In the genomic region with DNA sequence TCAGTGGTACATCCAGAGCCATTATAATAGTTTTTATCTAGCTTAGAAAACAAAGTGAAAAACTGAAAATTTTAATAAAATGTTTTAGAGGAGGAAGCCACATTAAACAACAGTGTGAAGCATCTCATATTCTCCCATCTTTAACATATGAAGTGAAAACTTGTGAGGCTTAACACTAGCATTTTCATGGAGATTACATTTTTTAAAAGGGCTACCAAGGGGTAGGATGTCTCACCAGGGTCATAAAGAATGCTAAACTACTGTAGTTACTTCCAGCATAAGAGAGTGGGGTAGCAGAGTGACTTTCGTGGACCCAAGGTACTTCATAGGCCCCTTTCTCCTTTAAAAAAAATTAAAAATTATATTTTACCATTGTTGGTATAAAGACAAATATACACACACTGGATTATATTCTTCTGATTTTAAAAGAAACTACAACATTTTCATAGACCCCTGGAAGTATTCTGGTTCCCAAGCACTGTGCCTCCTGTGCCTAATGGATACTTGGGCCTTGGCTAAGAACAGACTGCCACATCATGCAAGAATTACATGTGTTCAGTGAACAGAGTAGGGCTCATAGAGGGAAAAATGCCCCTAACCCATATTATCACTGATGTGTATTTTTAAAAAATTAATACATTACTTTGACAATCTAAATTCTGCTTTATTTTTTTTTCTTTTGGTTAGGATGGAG, we compare ENCODE assay signal across 21 cellular contexts.
DNase-seq lines count a peak whose midpoint lies in the region; ATAC-seq, FAIRE-seq and TF ChIP-seq lines count a peak whose summit lies in the region.
"Had no signal": no experiment of that assay in that cellular context is flagged by ENCODE, and none has a peak within 500 bp of the region (broad histone marks: within the 10 kb centered on the region; RNA-seq: fewer than 3 reads in every experiment).

No MANE protein-coding gene starts in this region.

- H3K9ac ChIP-seq in HUES6 (ENCODE audit: low read length) (no peak overlapping the region), H1 (replicated peaks in 1 of 4; ENCODE audit: extremely low read depth in 1 of 4, low read depth in 3 of 4, low read length in 3 of 4) (no peak overlapping the region)
- H3K9ac ChIP-seq: GM23248, KMS-11 had no signal

- no peak overlapping the region for H3K56ac ChIP-seq in H1 (replicated peaks; ENCODE audit: insufficient read length, low read depth, low read length)

- 0 out of 3 replicates have a peak overlapping the region, but pooled peaks have one; percentile 22 for H3K4me3 Mint-ChIP-seq in GM23338
- H3K4me3 Mint-ChIP-seq: CD4-positive, alpha-beta T cell had no signal

- H3K9me3 Mint-ChIP-seq in GM23338 = no peaks in the 10 kb centered on the region; the same call in 2 of the 3 replicates
- H3K9me3 Mint-ChIP-seq: CD4-positive, alpha-beta T cell had no signal

- H2BK20ac ChIP-seq in H1 (ENCODE audit: low read length) = no peak overlapping the region; the same call in 1 of the 2 replicates

- peaks cover 58% of the 10 kb centered on the region for H3K4me1 Mint-ChIP-seq in GM23338

- H3K23me2 ChIP-seq in H1 (ENCODE audit: low read depth, low read length) = no peaks in the 10 kb centered on the region

- H2AK5ac ChIP-seq in H1 (ENCODE audit: low read depth, low read length) = no peak overlapping the region

- CTCF ChIA-PET in H1 (lab: Charles Lee; ENCODE audit: partially characterized antibody) = interaction anchor here (0.6 to 1.7 kb wide), 5 partner anchors 9 to 119 kb away, joined by 3 to 7 read pairs (median 4); no protein-coding TSS in a partner anchor

- H3K4me2 ChIP-seq in GM23338 (peak overlapping the region; percentile 35), H1 (ENCODE audit: insufficient read depth in 1 of 2, low read depth in 2 of 2, low read length in 2 of 2) (peak overlapping the region; percentile 30 to 38; a peak in 3 of 4 replicates)
- H3K4me2 ChIP-seq: A549, KMS-11 had no signal

- H3K9me2 ChIP-seq in GM23338 (ENCODE audit: insufficient read depth) = no peaks in the 10 kb centered on the region

- H3K9me3 ChIP-seq in HUES6 (ENCODE audit: control insufficient read depth, insufficient read depth, low read depth, low read length) (no peaks in the 10 kb centered on the region), H1 (ENCODE audit: insufficient read depth in 2 of 2, low read depth in 1 of 2, low read length in 1 of 2) (no peaks in the 10 kb centered on the region)
- H3K9me3 ChIP-seq: A549, HAP-1 had no signal

- H3K4ac ChIP-seq in H1 (replicated peaks; ENCODE audit: insufficient read length, low read depth, low read length) = no peak overlapping the region

- H3K14ac ChIP-seq in H1 (ENCODE audit: insufficient read length) = no peak overlapping the region

- WGBS in H1 (ENCODE audit: extremely low coverage in 1 of 2, insufficient coverage in 1 of 2, insufficient read length in 1 of 2, insufficient replicate concordance in 2 of 2, low coverage in 1 of 2, low lambda C conversion rate in 2 of 2, missing lambda C conversion rate in 1 of 2), 2 experiments = 10% methylated on average over 1 of the region's 1 CpG; no CpG with 5 or more reads in 1 of the 2 experiments

- no peak overlapping the region; the same call in 1 of the 2 replicates for H2BK5ac ChIP-seq in H1 (ENCODE audit: low read depth, low read length)

- no peak for TF ChIP-seq CTCF in GM23338 (conservative IDR thresholded peaks at IDR 0.05; ENCODE audit: low read depth in 2 of 2)
- TF ChIP-seq CTCF in H1 (IDR thresholded peaks at IDR 0.05; ENCODE audit: control extremely low read depth in 1 of 3, insufficient read depth in 1 of 3, low read depth in 1 of 3, low read length in 3 of 3) = no peak

- TF ChIP-seq RAD21 in H1 (IDR thresholded peaks at IDR 0.05 in 1 of 2, conservative IDR thresholded peaks at IDR 0.05 in 1 of 2; ENCODE audit: low read depth in 2 of 2, low read length in 2 of 2) = no peak

- H4K5ac ChIP-seq in H1 (ENCODE audit: insufficient read length, low read depth, low read length) = peak overlapping the region; percentile 37

- no peak overlapping the region for H3K23ac ChIP-seq in H1 (ENCODE audit: insufficient read length)

- no peaks in the 10 kb centered on the region for H3K27me3 Mint-ChIP-seq in GM23338 (ENCODE audit: insufficient read depth, low read depth, poor library complexity)
- H3K27me3 Mint-ChIP-seq: CD4-positive, alpha-beta T cell had no signal

- TF ChIP-seq POLR2A in H1 (IDR thresholded peaks at IDR 0.05; ENCODE audit: control extremely low read depth in 1 of 2, low read depth in 2 of 2, low read length in 2 of 2) = no peak

- no peaks in the 10 kb centered on the region for H3K36me3 Mint-ChIP-seq in GM23338 (ENCODE audit: low read depth)

- peaks cover 68% of the 10 kb centered on the region for H3K4me1 ChIP-seq in GM23338 (ENCODE audit: insufficient read depth)
- peaks cover 48% of the 10 kb centered on the region for H3K4me1 ChIP-seq in HUES6 (ENCODE audit: control insufficient read depth, insufficient read depth, low read length)
- peaks cover 3 to 20% (median 11%) of the 10 kb centered on the region in 4 experiments; a peak in 5 of 7 replicates for H3K4me1 ChIP-seq in H1 (replicated peaks in 1 of 4; ENCODE audit: control insufficient read depth in 3 of 4, insufficient read depth in 4 of 4, low read length in 3 of 4)
- H3K4me1 ChIP-seq: A549 had no signal

- H3K27ac Mint-ChIP-seq in GM23338 = peak overlapping the region; percentile 94; the same call in 1 of the 2 replicates
- H3K27ac Mint-ChIP-seq: CD4-positive, alpha-beta T cell had no signal

- peak overlapping the region; percentile 63 for H3K27ac ChIP-seq in GM23338 (ENCODE audit: low read depth)
- H3K27ac ChIP-seq in HUES6 (ENCODE audit: low read depth, low read length) = peak overlapping the region; percentile 68
- no peak overlapping the region; the same call in 1 of the 2 replicates for H3K27ac ChIP-seq in H1 (ENCODE audit: low read depth, low read length)
- H3K27ac ChIP-seq: 22Rv1, A549, C4-2B, GM23248, HL-60, KMS-11 had no signal

- no peaks in the 10 kb centered on the region for H3F3A ChIP-seq in GM23338 (replicated peaks; ENCODE audit: low read depth)

- no peak overlapping the region for H3K18ac ChIP-seq in H1 (ENCODE audit: extremely low read depth, low read length)

- FAIRE-seq in H1 (lab: Jason Lieb, UNC) = peak; percentile 79
- FAIRE-seq: A549, GM12892, GM18507 had no signal

- POLR2A ChIA-PET in H1 (lab: Charles Lee; ENCODE audit: partially characterized antibody) = interaction anchor here (0.6 kb wide), 1 partner anchor 10 kb away, joined by 3 read pairs; no protein-coding TSS in a partner anchor

- peak; percentile 90 for ATAC-seq in GM23338
- ATAC-seq: A549 had no signal

- H3K4me3 ChIP-seq in GM23338 = peak overlapping the region; percentile 6; the same call in 1 of the 2 replicates
- peak overlapping the region; percentile 24; the same call in 1 of the 2 replicates for H3K4me3 ChIP-seq in HUES6 (ENCODE audit: low read depth, low read length)
- peak overlapping the region in 1 of 4 experiments; percentile 41; a peak in 2 of 8 replicates for H3K4me3 ChIP-seq in H1 (ENCODE audit: extremely low read depth in 1 of 4, insufficient read depth in 2 of 4, low read depth in 3 of 4, low read length in 4 of 4)
- H3K4me3 ChIP-seq: A549, GM23248, HAP-1 had no signal

- peak; percentile 54 for DNase-seq in GM23338 (ENCODE audit: low spot score)
- DNase-seq in H1 (ENCODE audit: low read depth in 1 of 2, low spot score in 2 of 2) = no peak
- peak; percentile 23 for DNase-seq in iPS-NIHi7 (ENCODE audit: extremely low spot score)
- no peak for DNase-seq in nucleus accumbens (lab: John Stamatoyannopoulos, UW)
- DNase-seq in NCI-H774 (lab: John Stamatoyannopoulos, UW) = no peak
- DNase-seq in COLO829 (ENCODE audit: low spot score) = no peak
- DNase-seq: AML-193; CD4-positive, alpha-beta T cell; DMS153; DMS79; GDM1; GM23248 had no signal

- H3K79me1 ChIP-seq in H1 (ENCODE audit: low read depth, low read length) = no peaks in the 10 kb centered on the region

- H3K27me3 ChIP-seq in GM23338 (ENCODE audit: insufficient read depth) (no peaks in the 10 kb centered on the region), HUES6 (ENCODE audit: control insufficient read depth, insufficient read depth, low read length) (no peaks in the 10 kb centered on the region), H1 (replicated peaks in 1 of 4; ENCODE audit: control insufficient read depth in 3 of 4, extremely low read depth in 1 of 4, insufficient read depth in 3 of 4, low read length in 3 of 4) (no peaks in the 10 kb centered on the region)

- H4K20me1 ChIP-seq in GM23338 (replicated peaks; ENCODE audit: insufficient read depth) (no peaks in the 10 kb centered on the region), H1 (replicated peaks in 1 of 2; ENCODE audit: control insufficient read depth in 1 of 2, insufficient read depth in 2 of 2, low read length in 2 of 2) (no peaks in the 10 kb centered on the region)

- no peak overlapping the region for H4K91ac ChIP-seq in H1 (replicated peaks; ENCODE audit: insufficient read length, low read length)

- H4K8ac ChIP-seq in H1 (ENCODE audit: extremely low read depth, insufficient read depth, low read length) = no peak overlapping the region

- H2AFZ ChIP-seq in GM23338 = no peak overlapping the region
- no peak overlapping the region for H2AFZ ChIP-seq in H1 (ENCODE audit: low read length)
- H2AFZ ChIP-seq: GM23248 had no signal

- no peak for TF ChIP-seq EP300 in H1 (IDR thresholded peaks at IDR 0.05; ENCODE audit: borderline replicate concordance in 1 of 2, low read depth in 2 of 2, low read length in 2 of 2)

- no peaks in the 10 kb centered on the region for H3K79me2 ChIP-seq in GM23338 (replicated peaks; ENCODE audit: insufficient read depth)
- H3K79me2 ChIP-seq in H1 (ENCODE audit: control insufficient read depth in 1 of 2, insufficient read depth in 2 of 2, low read length in 2 of 2) = no peaks in the 10 kb centered on the region

- H3K36me3 ChIP-seq in GM23338 (ENCODE audit: insufficient read depth) (no peaks in the 10 kb centered on the region), HUES6 (ENCODE audit: control insufficient read depth, insufficient read depth, low read length) (no peaks in the 10 kb centered on the region), H1 (ENCODE audit: control insufficient read depth in 2 of 4, insufficient read depth in 4 of 4, low read length in 3 of 4) (no peaks in the 10 kb centered on the region)
- H3K36me3 ChIP-seq: HAP-1 had no signal

- H2BK15ac ChIP-seq in H1 (ENCODE audit: low read length) = no peak overlapping the region

- H2BK12ac ChIP-seq in H1 (ENCODE audit: low read depth, low read length) = no peak overlapping the region

- H2BK120ac ChIP-seq in H1 (replicated peaks; ENCODE audit: low read depth, low read length) = peak overlapping the region; percentile 37

TF ChIP-seq in GM23338, 12 proteins besides CTCF, POLR2A, EP300 and RAD21 (continues in another document):
- TF ChIP-seq NANOG (IDR thresholded peaks at IDR 0.05; ENCODE audit: borderline replicate concordance) = peak; percentile 88

TF ChIP-seq in H1, 55 proteins besides CTCF, POLR2A, EP300 and RAD21:
- TF ChIP-seq TAF7 (optimal IDR thresholded peaks at IDR 0.05; ENCODE audit: borderline replicate concordance, low read depth, low read length) = no peak
- TF ChIP-seq POU5F1 (IDR thresholded peaks at IDR 0.05; ENCODE audit: low read depth, low read length) = 0 out of 2 replicates have a peak, but pooled peaks have one; percentile 10
- no peak for TF ChIP-seq JUN (IDR thresholded peaks at IDR 0.05; ENCODE audit: low read depth, low read length)
- no peak for TF ChIP-seq SP2 (IDR thresholded peaks at IDR 0.05; ENCODE audit: low read length)
- TF ChIP-seq EZH2 (IDR thresholded peaks at IDR 0.05; ENCODE audit: low read depth, low read length, severe bottlenecking) = no peak

Comparison
In these comparisons a context has a peak if more than half of its experiments do, and no peak if none do; other contexts are left out.
1. DNase-seq: peak in GM23338 (single experiment) and iPS-NIHi7 (single experiment); none in H1 (0 of 2), nucleus accumbens (0 of 56), NCI-H774 (single experiment) and COLO829 (single experiment).